In genomic region chr11:115377882-115378296, GRCh38 we compare ENCODE assay signal across 1 cellular context.
TF ChIP-seq lines count a peak whose summit lies in the region.

No MANE protein-coding gene starts in this region.

TF ChIP-seq in HepG2, 621 proteins besides CTCF, POLR2A, EP300 and RAD21 (continued from another document and continues in another):
- TF ChIP-seq ZZZ3 (CRISPR knock-in tag; IDR thresholded peaks at IDR 0.05; ENCODE audit: borderline replicate concordance) (no peak), ZNF292 (CRISPR knock-in tag; IDR thresholded peaks at IDR 0.05; ENCODE audit: borderline replicate concordance, low read depth) (0 out of 2 replicates have a peak, but pooled peaks have one; percentile 58), ZNF232 (CRISPR knock-in tag; IDR thresholded peaks at IDR 0.05; ENCODE audit: borderline replicate concordance) (no peak), RFX1 (IDR thresholded peaks at IDR 0.05) (no peak), ZNF629 (CRISPR knock-in tag; conservative IDR thresholded peaks at IDR 0.05) (0 out of 2 replicates have a peak, but pooled peaks have one; percentile 16), SNAI1 (CRISPR knock-in tag; IDR thresholded peaks at IDR 0.05; ENCODE audit: borderline replicate concordance) (no peak), PCBP1 (IDR thresholded peaks at IDR 0.05; ENCODE audit: borderline replicate concordance, low read depth, low read length) (no peak), MLLT10 (CRISPR knock-in tag; IDR thresholded peaks at IDR 0.05) (no peak), TBP (CRISPR knock-in tag; IDR thresholded peaks at IDR 0.05) (no peak), ETV6 (CRISPR knock-in tag; conservative IDR thresholded peaks at IDR 0.05) (no peak), TMF1 (CRISPR knock-in tag; IDR thresholded peaks at IDR 0.05; ENCODE audit: low read depth) (no peak), JARID2 (CRISPR knock-in tag; IDR thresholded peaks at IDR 0.05; ENCODE audit: insufficient replicate concordance) (no peak), ZGPAT (CRISPR knock-in tag; IDR thresholded peaks at IDR 0.05) (peak; percentile 73; the same call in 1 of the 2 replicates), ONECUT2 (CRISPR knock-in tag; IDR thresholded peaks at IDR 0.05) (peak; percentile 62), HNRNPH1 (optimal IDR thresholded peaks at IDR 0.05; ENCODE audit: low read depth, low read length) (no peak), RXRB (CRISPR knock-in tag; IDR thresholded peaks at IDR 0.05; ENCODE audit: borderline replicate concordance) (peak; percentile 71), ZNF335 (CRISPR knock-in tag; IDR thresholded peaks at IDR 0.05) (no peak), TCF7 (IDR thresholded peaks at IDR 0.05; ENCODE audit: low read depth) (peak; percentile 50; the same call in 1 of the 2 replicates), MIER3 (CRISPR knock-in tag; IDR thresholded peaks at IDR 0.05; ENCODE audit: borderline replicate concordance) (peak; percentile 82; the same call in 1 of the 2 replicates), MLX (CRISPR knock-in tag; IDR thresholded peaks at IDR 0.05) (no peak), ZMYM3 (CRISPR knock-in tag; IDR thresholded peaks at IDR 0.05) (no peak), GLMP (CRISPR knock-in tag; IDR thresholded peaks at IDR 0.05; ENCODE audit: borderline replicate concordance) (no peak), ZNF788 (CRISPR knock-in tag; IDR thresholded peaks at IDR 0.05; ENCODE audit: borderline replicate concordance) (no peak), FOXO1 (CRISPR knock-in tag; IDR thresholded peaks at IDR 0.05) (peak; percentile 64; the same call in 1 of the 2 replicates), FUBP1 (CRISPR knock-in tag; IDR thresholded peaks at IDR 0.05; ENCODE audit: borderline replicate concordance) (no peak), HDAC6 (IDR thresholded peaks at IDR 0.05; ENCODE audit: low read depth, low read length) (no peak), HNRNPLL (IDR thresholded peaks at IDR 0.05; ENCODE audit: low read depth, low read length, poor library complexity, severe bottlenecking) (no peak), ZNF598 (CRISPR knock-in tag; IDR thresholded peaks at IDR 0.05; ENCODE audit: borderline replicate concordance) (no peak), SKI (IDR thresholded peaks at IDR 0.05; ENCODE audit: partially characterized antibody) (peak; percentile 95), ESRRA (CRISPR knock-in tag; IDR thresholded peaks at IDR 0.05; ENCODE audit: low read depth) (no peak), SNAPC4 (CRISPR knock-in tag; IDR thresholded peaks at IDR 0.05) (no peak), ZNF367 (CRISPR knock-in tag; IDR thresholded peaks at IDR 0.05; ENCODE audit: borderline replicate concordance) (no peak), ZNF816 (CRISPR knock-in tag; IDR thresholded peaks at IDR 0.05; ENCODE audit: borderline replicate concordance) (no peak; the same call in 1 of the 2 replicates), ZNF800 (CRISPR knock-in tag; IDR thresholded peaks at IDR 0.05) (no peak), ZNF652 (CRISPR knock-in tag; IDR thresholded peaks at IDR 0.05; ENCODE audit: borderline replicate concordance, low read depth) (peak; percentile 75; the same call in 1 of the 2 replicates), PAXIP1 (CRISPR knock-in tag; conservative IDR thresholded peaks at IDR 0.05) (peak; percentile 67), ZNF879 (CRISPR knock-in tag; IDR thresholded peaks at IDR 0.05) (no peak), ZNF746 (CRISPR knock-in tag; IDR thresholded peaks at IDR 0.05) (no peak), ZNF496 (CRISPR knock-in tag; IDR thresholded peaks at IDR 0.05; ENCODE audit: insufficient replicate concordance) (no peak), E2F1 (CRISPR knock-in tag; IDR thresholded peaks at IDR 0.05) (no peak), GFI1 (CRISPR knock-in tag; IDR thresholded peaks at IDR 0.05; ENCODE audit: borderline replicate concordance) (peak; percentile 43; the same call in 1 of the 2 replicates), TGIF2 (CRISPR knock-in tag; IDR thresholded peaks at IDR 0.05) (no peak), FOXC1 (CRISPR knock-in tag; IDR thresholded peaks at IDR 0.05; ENCODE audit: borderline replicate concordance) (no peak), ZNF264 (CRISPR knock-in tag; IDR thresholded peaks at IDR 0.05) (peak; percentile 62; the same call in 1 of the 2 replicates), ZNF414 (CRISPR knock-in tag; IDR thresholded peaks at IDR 0.05) (peak; percentile 49; the same call in 1 of the 2 replicates), ZNF275 (CRISPR knock-in tag; IDR thresholded peaks at IDR 0.05; ENCODE audit: borderline replicate concordance) (no peak)
